ENCODE assay signal across 8 cellular contexts in the genomic region with DNA sequence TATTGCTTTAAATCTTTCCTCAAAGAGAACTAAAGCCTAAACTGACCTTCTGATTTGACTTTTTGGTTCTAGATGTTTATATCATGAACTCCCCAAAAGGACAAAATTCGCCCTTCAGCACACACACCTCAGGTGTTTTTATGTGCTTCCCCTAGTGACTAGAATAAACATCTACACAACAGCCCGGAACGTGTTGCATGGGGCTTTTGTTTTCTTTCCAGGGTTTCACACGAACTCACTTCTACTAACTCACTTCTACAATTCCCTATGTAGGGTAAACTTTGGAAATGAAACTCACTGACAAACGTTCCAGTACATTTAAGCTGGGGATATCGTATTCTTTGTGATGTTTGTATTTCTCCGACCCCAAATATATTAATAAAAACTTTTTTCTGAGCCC. TPM values are rescaled to one million over a fixed set of nuclear protein-coding genes. Genes with fewer than 3 reads are reported as not detected.
A peak's percentile ranks its signal among the peaks of the same experiment; 100 is the strongest.
DNase-seq lines count a peak whose midpoint lies in the region; FAIRE-seq and TF ChIP-seq lines count a peak whose summit lies in the region.

No MANE protein-coding gene starts in this region.

- peaks cover 38% of the 10 kb centered on the region for H3K4me1 ChIP-seq in A673 (ENCODE audit: insufficient read depth, low read length, poor library complexity, severe bottlenecking)
- peaks cover 7 to 33% (median 14%) of the 10 kb centered on the region in 4 donors for H3K4me1 ChIP-seq in liver (ENCODE audit: control insufficient read depth in 4 of 4, insufficient read depth in 4 of 4, low read length in 3 of 4)
- peaks cover 37 to 40% of the 10 kb centered on the region in 2 donors for H3K4me1 ChIP-seq in thyroid gland

- H3K9me3 ChIP-seq in A673 (ENCODE audit: low read depth, low read length, poor library complexity, severe bottlenecking) (no peaks in the 10 kb centered on the region), liver (ENCODE audit: control insufficient read depth in 4 of 4, low read length in 3 of 4) (no peaks in the 10 kb centered on the region), thyroid gland (no peaks in the 10 kb centered on the region)

- H3K27ac ChIP-seq in A673 (ENCODE audit: low read depth, low read length, poor library complexity, severe bottlenecking), result peak overlapping the region; percentile 99
- H3K27ac ChIP-seq in HL-60 (replicated peaks), result peak overlapping the region; percentile 95
- peak overlapping the region; percentile 95 to 99 for H3K27ac ChIP-seq in liver (ENCODE audit: low read depth in 1 of 2, low read length in 2 of 2)
- peak overlapping the region; percentile 97 to 99 (median 99) for H3K27ac ChIP-seq in thyroid gland

- H3K27me3 ChIP-seq in A673 (replicated peaks; ENCODE audit: insufficient read depth, low read depth, low read length, poor library complexity) (no peaks in the 10 kb centered on the region), HL-60 (ENCODE audit: insufficient read depth, poor library complexity, severe bottlenecking) (no peaks in the 10 kb centered on the region), bronchial epithelial cell (ENCODE audit: control insufficient read depth, insufficient read depth, low read length) (no peaks in the 10 kb centered on the region), liver (ENCODE audit: control insufficient read depth in 4 of 4, insufficient read depth in 4 of 4, low read length in 3 of 4) (no peaks in the 10 kb centered on the region), thyroid gland (no peaks in the 10 kb centered on the region)

- WGBS in liver, result under 1% methylated on average over 7 of the region's 7 CpGs
- WGBS in thyroid gland, 2 donors, result 2% methylated on average over 7 of the region's 7 CpGs

- FAIRE-seq in RCC 7860 (lab: Jason Lieb, UNC), result no peak
- no peak for FAIRE-seq in bronchial epithelial cell (lab: Jason Lieb, UNC)

- H3K4me3 ChIP-seq in A673 (ENCODE audit: low read depth, low read length, poor library complexity, severe bottlenecking), result peak overlapping the region; percentile 80
- H3K4me3 ChIP-seq in HL-60 (replicated peaks; ENCODE audit: insufficient read depth, low read length), result peak overlapping the region; percentile 94
- peak overlapping the region; percentile 57 for H3K4me3 ChIP-seq in bronchial epithelial cell (ENCODE audit: low read depth, low read length)
- H3K4me3 ChIP-seq in liver (ENCODE audit: low read depth in 1 of 3, low read length in 3 of 3), result peak overlapping the region; percentile 75 to 99 (median 90)
- peak overlapping the region in 2 of 3 donors; percentile 74 to 76 for H3K4me3 ChIP-seq in thyroid gland (replicated peaks in 1 of 3)

- POLR2A ChIA-PET in A673 (lab: Charles Lee; ENCODE audit: low non-redundant PET), result interaction anchor here (0.7 kb wide), 2 partner anchors 74 to 156 kb away, joined by 3 to 5 read pairs; no protein-coding TSS in a partner anchor

- H3K36me3 ChIP-seq in A673 (ENCODE audit: insufficient read depth, low read length, poor library complexity, severe bottlenecking) (no peaks in the 10 kb centered on the region), bronchial epithelial cell (ENCODE audit: control insufficient read depth, insufficient read depth, low read length) (no peaks in the 10 kb centered on the region), liver (ENCODE audit: control insufficient read depth in 4 of 4, insufficient read depth in 3 of 4, low read depth in 1 of 4, low read length in 3 of 4) (no peaks in the 10 kb centered on the region), thyroid gland (no peaks in the 10 kb centered on the region)

- peak overlapping the region; percentile 79 to 96 for H3K9ac ChIP-seq in liver (ENCODE audit: low read depth in 1 of 2, low read length in 2 of 2)

- no peak for TF ChIP-seq RAD21 in liver (IDR thresholded peaks at IDR 0.05)

- CTCF ChIA-PET in A673 (lab: Charles Lee), result no interaction called here

- TSS peak; percentile 36 for BruUV-seq in A673 (replicated peaks; lab: Mats Ljungman, UMichigan)

- TF ChIP-seq POLR2A in thyroid gland (IDR thresholded peaks at IDR 0.05), result no peak

- TF ChIP-seq CTCF in A673 (conservative IDR thresholded peaks at IDR 0.05; ENCODE audit: low read depth, low read length) (no peak), HL-60 (IDR thresholded peaks at IDR 0.05; ENCODE audit: insufficient read depth, low read length) (no peak), bronchial epithelial cell (IDR thresholded peaks at IDR 0.05; ENCODE audit: insufficient read depth, low read length, severe bottlenecking) (no peak), liver (IDR thresholded peaks at IDR 0.05; ENCODE audit: low read depth, low read length, missing input control) (no peak), thyroid gland (IDR thresholded peaks at IDR 0.05) (peak in 1 of 6 experiments; percentile 12)

- DNase-seq in A673 (ENCODE audit: low spot score) (peak; percentile 37), ELR (ENCODE audit: low read depth) (peak; percentile 65), HL-60 (ENCODE audit: low read depth in 1 of 2, low spot score in 1 of 2) (peak; percentile 41 to 49), RCC 7860 (ENCODE audit: low spot score) (peak; percentile 47), bronchial epithelial cell (ENCODE audit: low read depth) (peak; percentile 54), thyroid gland (peak in 1 of 2 donors; percentile 27), occipital lobe (lab: John Stamatoyannopoulos, UW) (no peak)

- intact Hi-C loops in A673 (cut with micrococcal nuclease; ENCODE audit: unreplicated experiment), result loop anchor here (2.0 kb wide), 1 partner anchor 60 kb away; the partner anchor contains the start of gene IGF2BP3
- intact Hi-C loops in thyroid gland (cut with DNase I), result no loop called here

TF ChIP-seq in liver, 16 proteins besides CTCF, POLR2A, EP300 and RAD21:
- TF ChIP-seq HNF4A (conservative IDR thresholded peaks at IDR 0.05) (peak in 1 of 2 donors; percentile 7), YY1 (IDR thresholded peaks at IDR 0.05) (no peak), RXRA (IDR thresholded peaks at IDR 0.05) (peak in 1 of 2 donors; percentile 15), MAX (IDR thresholded peaks at IDR 0.05) (peak; percentile 11)

RNA-seq across cellular contexts. Expression of gene TRA2A, which starts 1.4 kb away (rescaled TPM):
- total RNA-seq in A673 (2021), result 114 and 116 TPM in 2 replicates
- total RNA-seq in bronchial epithelial cell, result 21.3 and 28.4 TPM in 2 replicates
- total RNA-seq in liver, result 10 to 100 TPM; 19.2 to 25.9 TPM
- polyA plus RNA-seq in liver, result 10 to 100 TPM; 13.7 to 24.3 TPM
- total RNA-seq in thyroid gland, result 10 to 100 TPM; 31.6 to 49.0 (median 42.8) TPM
- total RNA-seq in occipital lobe, result 68.0 TPM
